Comparison of ENCODE assay signal across 1 cellular context in the genomic region with DNA sequence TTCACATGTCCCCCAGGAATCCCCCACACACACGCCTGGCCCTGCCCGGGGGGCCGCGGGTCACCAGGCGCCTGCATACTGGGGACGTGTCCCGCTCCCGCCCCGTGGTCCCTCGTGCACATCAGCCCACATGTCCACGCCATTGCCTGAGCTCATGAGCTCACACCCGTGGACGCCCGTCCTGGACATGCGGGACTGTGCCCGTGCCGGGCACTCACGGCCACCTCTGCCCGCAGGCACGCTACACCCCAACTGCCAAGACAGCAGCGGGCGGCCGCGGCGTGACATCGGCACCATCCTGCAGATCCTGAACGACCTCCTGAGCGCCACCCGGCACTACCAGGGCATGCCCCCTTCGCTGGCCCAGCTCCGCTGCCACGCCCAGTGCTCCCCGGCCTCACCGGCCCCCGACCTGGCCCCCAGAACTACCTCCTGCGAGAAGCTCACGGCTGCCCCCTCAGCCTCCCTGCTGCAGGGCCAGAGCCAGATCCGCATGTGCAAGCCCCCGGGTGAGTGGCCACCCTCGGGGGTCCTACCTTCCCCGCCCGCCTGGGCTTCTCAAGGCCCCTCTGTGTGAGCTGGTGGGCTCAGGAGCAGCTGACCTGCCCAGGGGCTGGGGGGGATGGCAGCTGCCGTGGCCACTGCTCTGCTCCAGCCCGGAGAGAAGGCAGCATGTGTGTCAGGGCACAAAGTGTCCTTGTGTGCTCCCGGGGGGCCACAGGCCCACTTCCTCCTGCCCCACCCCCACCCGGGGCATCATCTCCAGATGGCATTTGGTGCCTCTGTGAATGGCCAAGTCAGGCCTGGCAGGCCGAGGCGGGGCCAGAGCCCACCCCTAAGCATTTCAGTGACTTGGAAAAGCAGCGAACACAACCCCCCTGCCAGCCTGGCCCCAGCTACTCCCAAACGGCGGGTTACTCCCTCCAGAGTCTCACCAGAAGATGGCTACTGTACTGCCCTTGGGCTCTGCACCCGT.
TF ChIP-seq lines count a peak whose summit lies in the region.

No MANE protein-coding gene starts in this region.

TF ChIP-seq in HEK293, 187 proteins besides CTCF, POLR2A, EP300 and RAD21 (continued from another document):
- TF ChIP-seq, protein P1, sequence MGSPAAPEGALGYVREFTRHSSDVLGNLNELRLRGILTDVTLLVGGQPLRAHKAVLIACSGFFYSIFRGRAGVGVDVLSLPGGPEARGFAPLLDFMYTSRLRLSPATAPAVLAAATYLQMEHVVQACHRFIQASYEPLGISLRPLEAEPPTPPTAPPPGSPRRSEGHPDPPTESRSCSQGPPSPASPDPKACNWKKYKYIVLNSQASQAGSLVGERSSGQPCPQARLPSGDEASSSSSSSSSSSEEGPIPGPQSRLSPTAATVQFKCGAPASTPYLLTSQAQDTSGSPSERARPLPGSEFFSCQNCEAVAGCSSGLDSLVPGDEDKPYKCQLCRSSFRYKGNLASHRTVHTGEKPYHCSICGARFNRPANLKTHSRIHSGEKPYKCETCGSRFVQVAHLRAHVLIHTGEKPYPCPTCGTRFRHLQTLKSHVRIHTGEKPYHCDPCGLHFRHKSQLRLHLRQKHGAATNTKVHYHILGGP (tag by site-specific recombination; IDR thresholded peaks at IDR 0.05): no peak
- no peak for TF ChIP-seq ZNF132 (tag by site-specific recombination; IDR thresholded peaks at IDR 0.05; ENCODE audit: borderline replicate concordance)
- peak; percentile 12; the same call in 1 of the 2 replicates for TF ChIP-seq KLF8 (tag by site-specific recombination; IDR thresholded peaks at IDR 0.05)
- no peak for TF ChIP-seq ZBTB11 (tag by site-specific recombination; conservative IDR thresholded peaks at IDR 0.05; ENCODE audit: low read depth)
- TF ChIP-seq ZNF544 (tag by site-specific recombination; IDR thresholded peaks at IDR 0.05): no peak
- no peak for TF ChIP-seq ZNF830 (tag by site-specific recombination; IDR thresholded peaks at IDR 0.05; ENCODE audit: low read depth)
